ENCODE assay signal across 27 cellular contexts in the genomic region with DNA sequence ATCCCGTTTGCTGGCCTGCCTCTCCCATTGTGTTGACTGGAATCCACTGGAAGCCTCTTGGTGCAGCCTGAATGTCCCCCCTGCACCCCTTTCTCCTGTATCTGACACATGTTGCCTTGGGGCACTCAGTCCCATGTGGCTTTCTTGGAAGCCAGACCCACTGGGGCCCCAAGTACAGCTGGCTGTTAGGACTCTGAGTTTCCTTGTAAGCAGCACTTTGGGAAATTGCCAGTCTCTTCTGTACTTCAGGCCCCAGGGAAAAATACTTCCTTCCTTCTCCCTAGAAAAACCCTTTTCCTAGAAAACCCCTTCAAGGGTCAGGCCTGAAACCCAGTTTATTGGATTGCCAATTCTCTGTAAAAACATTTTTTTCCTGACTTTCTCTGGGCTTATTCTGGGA.
DNase-seq lines count a peak whose midpoint lies in the region; ATAC-seq and TF ChIP-seq lines count a peak whose summit lies in the region.
"Had no signal": no experiment of that assay in that cellular context is flagged by ENCODE, and none has a peak within 500 bp of the region (broad histone marks: within the 10 kb centered on the region; RNA-seq: fewer than 3 reads in every experiment).

No MANE protein-coding gene starts in this region.

- H2AK5ac ChIP-seq in neuronal stem cell (ENCODE audit: low read depth, low read length) = no peak overlapping the region

- peak overlapping the region; percentile 39 for H3K18ac ChIP-seq in neuronal stem cell (ENCODE audit: low read length)

- H3K4ac ChIP-seq in neuronal stem cell (ENCODE audit: low read length) = no peak overlapping the region

- H3K27ac ChIP-seq in HUES64 (ENCODE audit: low read depth, low read length) (0 out of 2 replicates have a peak overlapping the region, but pooled peaks have one; percentile 10), neuronal stem cell (replicated peaks; ENCODE audit: low read length) (no peak overlapping the region)
- H3K27ac ChIP-seq: epithelial cell of prostate, spleen, thyroid gland had no signal

- H3K14ac ChIP-seq in neuronal stem cell (ENCODE audit: low read length) = no peak overlapping the region

- H4K91ac ChIP-seq in neuronal stem cell (ENCODE audit: low read depth, low read length, poor library complexity) = no peak overlapping the region

- H3K9me3 Mint-ChIP-seq in activated CD4-positive, alpha-beta T cell treated with anti-CD3 and anti-CD28 coated beads, Interleukin-2, amount 10 ng/mL, durations not matched to agents 7 days and 5 days = no peaks in the 10 kb centered on the region
- H3K9me3 Mint-ChIP-seq: activated naive CD4-positive, alpha-beta T cell treated with anti-CD3 and anti-CD28 coated beads for 36 hours had no signal

- H3K4me2 ChIP-seq in neuronal stem cell (ENCODE audit: insufficient read depth, low read length, poor library complexity, severe bottlenecking) = no peak overlapping the region

- no peak overlapping the region for H2BK12ac ChIP-seq in neuronal stem cell (ENCODE audit: low read length)

- no peak overlapping the region for H4K8ac ChIP-seq in neuronal stem cell (ENCODE audit: low read depth, low read length)

- no peaks in the 10 kb centered on the region for H3K36me3 ChIP-seq in HUES64 (ENCODE audit: insufficient read depth, low read length)
- H3K36me3 ChIP-seq in neuronal stem cell (replicated peaks in 1 of 2; ENCODE audit: control insufficient read depth in 2 of 2, insufficient read depth in 2 of 2, low read length in 2 of 2) = no peaks in the 10 kb centered on the region
- H3K36me3 ChIP-seq: spleen, thyroid gland had no signal

- H3K4me1 ChIP-seq in HUES64 (ENCODE audit: insufficient read depth, low read length) (peaks cover 19% of the 10 kb centered on the region; the same call in 1 of the 2 replicates), neuronal stem cell (ENCODE audit: control insufficient read depth in 2 of 2, insufficient read depth in 1 of 2, low read depth in 1 of 2, low read length in 2 of 2) (peaks cover 5 to 30% of the 10 kb centered on the region in 2 donors)
- H3K4me1 ChIP-seq: Caco-2, spleen, thyroid gland had no signal

- no peak for ATAC-seq in stimulated activated naive CD8-positive, alpha-beta T cell treated with anti-CD3 and anti-CD28 coated beads, Interleukin-15, Interleukin-2, amounts not matched to agents 100 U/mL and 50 U/mL, for 24 hours
- ATAC-seq: activated CD4-positive, alpha-beta T cell treated with anti-CD3 and anti-CD28 coated beads for 36 hours; K562; left ventricle myocardium superior; mucosa of descending colon had no signal

- 58% methylated on average over 1 of the region's 1 CpG for WGBS in HUES64
- WGBS in neuronal stem cell (ENCODE audit: extremely low coverage in 2 of 2, insufficient read length in 2 of 2, insufficient replicate concordance in 1 of 2), 2 donors = no CpG with 5 or more reads among the region's 1 CpG

- H2BK15ac ChIP-seq in neuronal stem cell (ENCODE audit: low read length) = no peak overlapping the region

- no peak overlapping the region for H3K4me3 Mint-ChIP-seq in activated CD4-positive, alpha-beta T cell treated with anti-CD3 and anti-CD28 coated beads, Interleukin-2, amount 10 ng/mL, durations not matched to agents 7 days and 5 days
- H3K4me3 Mint-ChIP-seq: activated CD4-positive, alpha-beta T cell treated with anti-CD3 and anti-CD28 coated beads for 36 hours; activated naive CD4-positive, alpha-beta T cell treated with anti-CD3 and anti-CD28 coated beads for 36 hours; B cell; H9 had no signal

- no peak for TF ChIP-seq CTCF in fibroblast of mammary gland (conservative IDR thresholded peaks at IDR 0.05; ENCODE audit: control insufficient read depth, insufficient read depth, low read depth, low read length)

- H3K79me1 ChIP-seq in neuronal stem cell (ENCODE audit: low read depth, low read length) = no peaks in the 10 kb centered on the region

- H3K27me3 ChIP-seq in HUES64 (ENCODE audit: insufficient read depth, low read length) = no peaks in the 10 kb centered on the region
- no peaks in the 10 kb centered on the region for H3K27me3 ChIP-seq in neuronal stem cell (ENCODE audit: control insufficient read depth in 3 of 3, insufficient read depth in 3 of 3, low read depth in 1 of 3, low read length in 3 of 3)
- H3K27me3 ChIP-seq: spleen, thyroid gland had no signal

- H3K27ac Mint-ChIP-seq in activated CD4-positive, alpha-beta T cell treated with anti-CD3 and anti-CD28 coated beads, Interleukin-2, amount 10 ng/mL, durations not matched to agents 7 days and 5 days = no peak overlapping the region
- H3K27ac Mint-ChIP-seq: activated CD4-positive, alpha-beta T cell treated with anti-CD3 and anti-CD28 coated beads for 36 hours; activated naive CD4-positive, alpha-beta T cell treated with anti-CD3 and anti-CD28 coated beads for 36 hours; B cell had no signal

- no peaks in the 10 kb centered on the region for H3K4me1 Mint-ChIP-seq in activated CD4-positive, alpha-beta T cell treated with anti-CD3 and anti-CD28 coated beads, Interleukin-2, amount 10 ng/mL, durations not matched to agents 7 days and 5 days
- H3K4me1 Mint-ChIP-seq: activated CD4-positive, alpha-beta T cell treated with anti-CD3 and anti-CD28 coated beads for 36 hours; B cell had no signal

- no peaks in the 10 kb centered on the region for H3K9me3 ChIP-seq in HUES64 (ENCODE audit: insufficient read depth, low read depth, low read length)
- no peaks in the 10 kb centered on the region for H3K9me3 ChIP-seq in neuronal stem cell (replicated peaks in 1 of 2; ENCODE audit: control insufficient read depth in 2 of 2, insufficient read depth in 1 of 2, low read depth in 1 of 2, low read length in 2 of 2)
- H3K9me3 ChIP-seq: Caco-2, mucosa of descending colon, spleen, thyroid gland had no signal

- POLR2A ChIA-PET in activated CD4-positive, alpha-beta T cell treated with anti-CD3 and anti-CD28 coated beads, Interleukin-2, amount 10 ng/mL, durations not matched to agents 7 days and 5 days (lab: Charles Lee) = no interaction called here

- no peak overlapping the region for H2AFZ ChIP-seq in neuronal stem cell (ENCODE audit: low read length)

- H3K36me3 Mint-ChIP-seq in activated CD4-positive, alpha-beta T cell treated with anti-CD3 and anti-CD28 coated beads, Interleukin-2, amount 10 ng/mL, durations not matched to agents 7 days and 5 days (ENCODE audit: low read depth) = no peaks in the 10 kb centered on the region

- no peak overlapping the region for H3K4me3 ChIP-seq in HUES64 (ENCODE audit: low read length)
- H3K4me3 ChIP-seq in fibroblast of mammary gland (ENCODE audit: control insufficient read depth, low read depth, low read length) = no peak overlapping the region
- no peak overlapping the region for H3K4me3 ChIP-seq in neuronal stem cell (ENCODE audit: low read length in 2 of 2)
- H3K4me3 ChIP-seq: K562, mucosa of descending colon, spleen, thyroid gland had no signal

- peak; percentile 62 for DNase-seq in EH (ENCODE audit: low read depth)
- DNase-seq in fibroblast of mammary gland (ENCODE audit: low read depth) = peak; percentile 12
- DNase-seq in neuronal stem cell (ENCODE audit: low spot score) = no peak
- DNase-seq in activated CD4-positive, alpha-beta T cell treated with anti-CD3 and anti-CD28 coated beads, Interleukin-2, amount 10 ng/mL, durations not matched to agents 7 days and 5 days = no peak
- DNase-seq in AML-193 (lab: John Stamatoyannopoulos, UW) = no peak
- no peak for DNase-seq in stimulated activated naive CD8-positive, alpha-beta T cell treated with anti-CD3 and anti-CD28 coated beads, Interleukin-15, Interleukin-2, amounts not matched to agents 100 U/mL and 50 U/mL, for 24 hours
- DNase-seq: activated CD4-positive, alpha-beta T cell treated with anti-CD3 and anti-CD28 coated beads for 36 hours; activated naive CD4-positive, alpha-beta T cell treated with anti-CD3 and anti-CD28 coated beads for 36 hours; activated T-cell treated with anti-CD3 and anti-CD28 coated beads, Interleukin-2, amount 50 U/mL, for 48 hours; Caco-2; dermis blood vessel endothelial cell; foreskin melanocyte; H9; left ventricle myocardium superior; mucosa of descending colon; NCI-H1694; NCI-H226; SIG-M5; spleen; stimulated activated CD4-positive, alpha-beta T cell treated with anti-CD3 and anti-CD28 coated beads, Interleukin-4, amount 100 ng/mL, for 24 hours; stimulated activated naive CD4-positive, alpha-beta T cell treated with Interleukin-2 at 50 U/mL for 16 hours; T-helper 1 cell; thyroid gland had no signal

- no peak overlapping the region for H2BK5ac ChIP-seq in neuronal stem cell (ENCODE audit: low read length)

- H3K23ac ChIP-seq in neuronal stem cell (ENCODE audit: low read depth, low read length, poor library complexity) = no peak overlapping the region

- H3K9ac ChIP-seq in HUES64 (ENCODE audit: low read depth, low read length) (peak overlapping the region; percentile 17; the same call in 1 of the 2 replicates), neuronal stem cell (ENCODE audit: low read depth, low read length, poor library complexity) (no peak overlapping the region)

- CTCF ChIA-PET in activated CD4-positive, alpha-beta T cell treated with anti-CD3 and anti-CD28 coated beads, Interleukin-2, amount 10 ng/mL, durations not matched to agents 7 days and 5 days (lab: Charles Lee) = interaction anchor here (1.3 kb wide), 1 partner anchor 11 kb away, joined by 3 read pairs; no protein-coding TSS in a partner anchor

- no peaks in the 10 kb centered on the region for H3K27me3 Mint-ChIP-seq in activated CD4-positive, alpha-beta T cell treated with anti-CD3 and anti-CD28 coated beads, Interleukin-2, amount 10 ng/mL, durations not matched to agents 7 days and 5 days
- H3K27me3 Mint-ChIP-seq: activated CD4-positive, alpha-beta T cell treated with anti-CD3 and anti-CD28 coated beads for 36 hours; B cell had no signal

- H2BK120ac ChIP-seq in neuronal stem cell (ENCODE audit: low read depth, low read length) = no peak overlapping the region

Comparison
In these comparisons a context has a peak if more than half of its experiments do, and no peak if none do; other contexts are left out.
1. DNase-seq: peak in EH (single experiment) and fibroblast of mammary gland (single experiment); none in neuronal stem cell (single experiment), activated CD4-positive, alpha-beta T cell treated with anti-CD3 and anti-CD28 coated beads, Interleukin-2, amount 10 ng/mL, durations not matched to agents 7 days and 5 days (single experiment), AML-193 (0 of 2) and stimulated activated naive CD8-positive, alpha-beta T cell treated with anti-CD3 and anti-CD28 coated beads, Interleukin-15, Interleukin-2, amounts not matched to agents 100 U/mL and 50 U/mL, for 24 hours (single experiment).